ENCODE assay signal across 1 cellular context in genomic region chr19:17325133-17325532, GRCh38.
TF ChIP-seq lines count a peak whose summit lies in the region.

No MANE protein-coding gene starts in this region.

TF ChIP-seq in K562, 482 proteins besides CTCF, POLR2A, EP300 and RAD21:
- peak; percentile 97 for TF ChIP-seq ZBTB33 (CRISPR knock-in tag; IDR thresholded peaks at IDR 0.05)
- no peak for TF ChIP-seq ZNF431 (CRISPR knock-in tag; IDR thresholded peaks at IDR 0.05)
- TF ChIP-seq CTCFL (IDR thresholded peaks at IDR 0.05; ENCODE audit: borderline replicate concordance, insufficient read depth, low read depth, low read length, poor library complexity, severe bottlenecking) = no peak
- peak; percentile 49; the same call in 1 of the 2 replicates for TF ChIP-seq ZNF263 (CRISPR knock-in tag; IDR thresholded peaks at IDR 0.05; ENCODE audit: borderline replicate concordance)
